In genomic region chr17:10754109-10754508, GRCh38 we compare ENCODE assay signal across 9 cellular contexts. TPM values are rescaled to one million over a fixed set of nuclear protein-coding genes. Genes with fewer than 3 reads are reported as not detected.
DNase-seq lines count a peak whose midpoint lies in the region; ATAC-seq lines count a peak whose summit lies in the region.
"Had no signal": no experiment of that assay in that cellular context is flagged by ENCODE, and none has a peak within 500 bp of the region (broad histone marks: within the 10 kb centered on the region; RNA-seq: fewer than 3 reads in every experiment).

No MANE protein-coding gene starts in this region.

- H3K36me3 Mint-ChIP-seq in activated T-helper 17 cell treated with anti-CD3 and anti-CD28 coated beads, Interleukin-2, amount 50 U/mL, for 72 hours (ENCODE audit: low read depth) = no peaks in the 10 kb centered on the region

- H3K9me3 Mint-ChIP-seq in activated T-helper 17 cell treated with anti-CD3 and anti-CD28 coated beads, Interleukin-2, amount 50 U/mL, for 72 hours = no peaks in the 10 kb centered on the region

- no peaks in the 10 kb centered on the region for H3K27me3 Mint-ChIP-seq in activated T-helper 17 cell treated with anti-CD3 and anti-CD28 coated beads, Interleukin-2, amount 50 U/mL, for 72 hours

- DNase-seq in Daoy (ENCODE audit: low read depth) = peak; percentile 65
- peak; percentile 59 for DNase-seq in HT-29 (ENCODE audit: low spot score)
- peak; percentile 31 for DNase-seq in myocyte (ENCODE audit: low read depth)
- no peak for DNase-seq in NCI-H510A treated with DMSO at 0.1 percent for 48 hours (lab: John Stamatoyannopoulos, UW)

- H3K4me1 Mint-ChIP-seq in activated T-helper 17 cell treated with anti-CD3 and anti-CD28 coated beads, Interleukin-2, amount 50 U/mL, for 72 hours = no peaks in the 10 kb centered on the region

- H3K4me3 Mint-ChIP-seq in activated T-helper 17 cell treated with anti-CD3 and anti-CD28 coated beads, Interleukin-2, amount 50 U/mL, for 72 hours = no peak overlapping the region

- no peak overlapping the region for H3K27ac Mint-ChIP-seq in activated T-helper 17 cell treated with anti-CD3 and anti-CD28 coated beads, Interleukin-2, amount 50 U/mL, for 72 hours

- ATAC-seq in activated T-helper 17 cell treated with anti-CD3 and anti-CD28 coated beads, Interleukin-2, amount 50 U/mL, for 72 hours (replicated peaks) = peak; percentile 37
- ATAC-seq in HG03025 (IDR thresholded peaks at IDR 0.05; ENCODE audit: low FRiP score, unreplicated experiment) (no peak), HG02938 (IDR thresholded peaks at IDR 0.05; ENCODE audit: unreplicated experiment) (no peak), GM19467 (IDR thresholded peaks at IDR 0.05; ENCODE audit: unreplicated experiment) (no peak)

RNA-seq across cellular contexts. Expression of gene TMEM220, which starts 24.3 kb away (rescaled TPM):
- total RNA-seq in Daoy (2014; rRNA removed; shearing (Covaris generic)) = 0.17 TPM in 1 of 2 replicates, not detected in the other
- total RNA-seq in HT-29 (2014; rRNA removed; shearing (Covaris generic)) = not detected in 2 replicates
- total RNA-seq in activated T-helper 17 cell treated with anti-CD3 and anti-CD28 coated beads, Interleukin-2, amount 50 U/mL, for 72 hours = under 1 TPM; 0.40 to 0.41 TPM
- 3.3 TPM in 2 replicates for total RNA-seq in myocyte
- polyA plus RNA-seq in myocyte (2012) = 0.96 TPM

RNA-seq across cellular contexts. Expression of gene TMEM238L, which starts 49.8 kb away (rescaled TPM):
- not detected in 2 replicates for total RNA-seq in Daoy (2014; rRNA removed; shearing (Covaris generic))
- 4.7 and 4.8 TPM in 2 replicates for total RNA-seq in HT-29 (2014; rRNA removed; shearing (Covaris generic))
- total RNA-seq in activated T-helper 17 cell treated with anti-CD3 and anti-CD28 coated beads, Interleukin-2, amount 50 U/mL, for 72 hours = not detected
- not detected in 2 replicates for total RNA-seq in myocyte
- polyA plus RNA-seq in myocyte (2012) = not detected
- total RNA-seq: fibroblast of lung had no signal
- polyA plus RNA-seq: fibroblast of lung had no signal

RNA-seq across cellular contexts. Expression of gene ADPRM, which starts 56.7 kb away (rescaled TPM):
- 8.6 and 12.3 TPM in 2 replicates for total RNA-seq in Daoy (2014; rRNA removed; shearing (Covaris generic))
- 1.4 and 2.7 TPM in 2 replicates for total RNA-seq in HT-29 (2014; rRNA removed; shearing (Covaris generic))
- total RNA-seq in activated T-helper 17 cell treated with anti-CD3 and anti-CD28 coated beads, Interleukin-2, amount 50 U/mL, for 72 hours = 10 to 100 TPM; 10.9 to 11.4 TPM
- 20.2 and 22.2 TPM in 2 replicates for total RNA-seq in myocyte
- polyA plus RNA-seq in myocyte (2012) = 10.0 TPM

RNA-seq across cellular contexts. Expression of gene SCO1, which starts 56.8 kb away (rescaled TPM):
- 45.6 and 45.7 TPM in 2 replicates for total RNA-seq in Daoy (2014; rRNA removed; shearing (Covaris generic))
- 52.4 and 55.8 TPM in 2 replicates for total RNA-seq in HT-29 (2014; rRNA removed; shearing (Covaris generic))
- total RNA-seq in activated T-helper 17 cell treated with anti-CD3 and anti-CD28 coated beads, Interleukin-2, amount 50 U/mL, for 72 hours = 10 to 100 TPM; 18.3 to 38.6 TPM
- total RNA-seq in myocyte = 49.0 and 53.8 TPM in 2 replicates
- polyA plus RNA-seq in myocyte (2012) = 27.9 TPM
